Comparison of ENCODE assay signal across 9 cellular contexts in the genomic region with DNA sequence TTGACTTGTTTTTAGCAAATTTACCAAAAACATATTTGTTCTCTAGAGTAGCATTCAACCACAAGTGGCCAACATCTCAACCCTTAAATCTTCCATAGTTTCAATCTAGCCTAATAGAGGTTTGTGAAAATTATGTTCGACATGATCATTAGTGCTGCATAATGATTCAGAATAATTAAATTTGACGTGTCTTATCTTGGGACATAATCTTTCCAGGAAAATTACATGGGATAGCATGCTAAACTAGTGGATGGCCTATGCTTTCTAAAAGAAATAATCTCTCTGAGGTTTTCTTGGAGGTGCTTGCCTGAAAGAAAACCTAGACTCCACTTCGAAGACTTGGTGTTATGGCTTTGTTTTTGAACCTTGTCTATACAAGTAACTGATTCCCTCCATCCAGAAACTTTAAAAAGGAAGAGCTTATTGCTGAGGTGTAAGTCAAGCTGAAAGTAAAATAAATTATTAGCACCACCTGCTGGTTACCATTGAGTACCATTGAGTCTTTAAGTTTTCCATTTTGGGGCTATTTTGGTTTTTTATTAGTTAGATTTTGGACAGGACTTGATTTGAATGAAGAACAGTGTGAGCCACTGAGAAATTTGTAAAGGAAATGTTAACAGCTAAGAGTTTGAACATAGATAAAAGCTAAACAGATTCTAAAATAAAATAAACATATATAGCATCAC. TPM values are rescaled to one million over a fixed set of nuclear protein-coding genes. Genes with fewer than 3 reads are reported as not detected.
DNase-seq lines count a peak whose midpoint lies in the region; ATAC-seq and TF ChIP-seq lines count a peak whose summit lies in the region.
"Had no signal": no experiment of that assay in that cellular context is flagged by ENCODE, and none has a peak within 500 bp of the region (broad histone marks: within the 10 kb centered on the region; RNA-seq: fewer than 3 reads in every experiment).

No MANE protein-coding gene starts in this region.

- DNase-seq in DMS 273 treated with DMSO at 0.1 percent for 48 hours (lab: John Stamatoyannopoulos, UW) = peak; percentile 20
- no peak for DNase-seq in T-cell
- no peak for DNase-seq in glutamatergic neuron
- DNase-seq in vagina (ENCODE audit: extremely low spot score in 2 of 2) = no peak
- DNase-seq in effector CD4-positive, alpha-beta T cell = no peak

- H3K27ac ChIP-seq in vagina = no peak overlapping the region
- H3K27ac ChIP-seq: neutrophil, SJSA1 had no signal

- H3K9me3 ChIP-seq in vagina = no peaks in the 10 kb centered on the region
- H3K9me3 ChIP-seq: neutrophil, SJSA1 had no signal

- peak; percentile 60 for ATAC-seq in HG03354 (IDR thresholded peaks at IDR 0.05; ENCODE audit: poor library complexity, severe bottlenecking, unreplicated experiment)
- peak in 2 of 4 experiments; percentile 40 to 42 for ATAC-seq in T-cell (replicated peaks in 1 of 4)
- ATAC-seq in GM21786 (IDR thresholded peaks at IDR 0.05; ENCODE audit: unreplicated experiment) = no peak

- H3K27ac Mint-ChIP-seq in T-cell = peak overlapping the region; percentile 51 to 79
- H3K27ac Mint-ChIP-seq in glutamatergic neuron (ENCODE audit: unreplicated experiment) = no peak overlapping the region

- intact Hi-C loops in vagina (cut with DNase I) = no loop called here

- no peak for TF ChIP-seq POLR2A in vagina (IDR thresholded peaks at IDR 0.05)

- POLR2A ChIA-PET in T-cell (lab: Charles Lee) = no interaction called here

- H3K36me3 Mint-ChIP-seq in T-cell (peaks cover 56% of the 10 kb centered on the region), glutamatergic neuron (ENCODE audit: unreplicated experiment) (no peaks in the 10 kb centered on the region)

- no peak overlapping the region for H3K4me3 ChIP-seq in vagina
- H3K4me3 ChIP-seq: SJSA1 had no signal

- H3K27me3 ChIP-seq in vagina = no peaks in the 10 kb centered on the region
- H3K27me3 ChIP-seq: neutrophil, SJSA1 had no signal

- H3K9me3 Mint-ChIP-seq in T-cell = no peaks in the 10 kb centered on the region
- no peaks in the 10 kb centered on the region for H3K9me3 Mint-ChIP-seq in glutamatergic neuron (ENCODE audit: unreplicated experiment)

- TF ChIP-seq CTCF in glutamatergic neuron (IDR thresholded peaks at IDR 0.05; ENCODE audit: partially characterized antibody, unreplicated experiment) (peak; percentile 52), vagina (IDR thresholded peaks at IDR 0.05) (peak in 2 of 3 experiments; percentile 51 to 55)

- no peaks in the 10 kb centered on the region for H3K4me1 ChIP-seq in vagina
- H3K4me1 ChIP-seq: SJSA1 had no signal

- H3K4me3 Mint-ChIP-seq in T-cell (no peak overlapping the region), glutamatergic neuron (ENCODE audit: unreplicated experiment) (no peak overlapping the region)

- H3K36me3 ChIP-seq in vagina = peaks cover 0 to 18% of the 10 kb centered on the region in 2 donors

- H3K27me3 Mint-ChIP-seq in T-cell (no peaks in the 10 kb centered on the region), glutamatergic neuron (ENCODE audit: unreplicated experiment) (no peaks in the 10 kb centered on the region)

- H3K4me1 Mint-ChIP-seq in T-cell (peaks cover 2 to 6% (median 5%) of the 10 kb centered on the region in 3 donors), glutamatergic neuron (ENCODE audit: low read depth, unreplicated experiment) (no peaks in the 10 kb centered on the region)

- CTCF ChIA-PET in T-cell (lab: Charles Lee) = interaction anchor here (0.6 to 2.8 kb wide), 27 partner anchors 8 to 1716 kb away, joined by 3 to 32 read pairs (median 3); no protein-coding TSS in a partner anchor

RNA-seq across cellular contexts. Expression of a gene that starts 32.7 kb away (rescaled TPM):
- total RNA-seq in T-cell = 10 to 100 TPM; 59.6 to 76.4 (median 72.6) TPM
- 98.8 TPM for total RNA-seq in glutamatergic neuron (ENCODE audit: unreplicated experiment)
- 83.2 TPM for total RNA-seq in vagina
